In genomic region chr5:10856646-10857332, GRCh38 we compare ENCODE assay signal across 8 cellular contexts.
DNase-seq lines count a peak whose midpoint lies in the region; ATAC-seq and TF ChIP-seq lines count a peak whose summit lies in the region.

No MANE protein-coding gene starts in this region.

- peaks cover 17% of the 10 kb centered on the region for H3K4me1 ChIP-seq in HUES6 (ENCODE audit: control insufficient read depth, insufficient read depth, low read length)
- H3K4me1 ChIP-seq in neural progenitor cell: peaks cover 38% of the 10 kb centered on the region

- H3K27me3 Mint-ChIP-seq in neural progenitor cell (ENCODE audit: insufficient read depth, low read depth): peaks cover 20% of the 10 kb centered on the region
- H3K27me3 Mint-ChIP-seq in effector memory CD8-positive, alpha-beta T cell: peaks cover 36 to 53% of the 10 kb centered on the region in 2 donors

- peak overlapping the region; percentile 66 for H3K4me3 Mint-ChIP-seq in neural progenitor cell
- H3K4me3 Mint-ChIP-seq in effector memory CD8-positive, alpha-beta T cell: no peak overlapping the region

- peaks cover 56% of the 10 kb centered on the region for H3K4me1 Mint-ChIP-seq in neural progenitor cell
- H3K4me1 Mint-ChIP-seq in effector memory CD8-positive, alpha-beta T cell (ENCODE audit: low read depth in 2 of 2): peaks cover 6 to 7% of the 10 kb centered on the region in 2 donors

- peak overlapping the region; percentile 80 for H3K4me2 ChIP-seq in neural progenitor cell

- peak overlapping the region; percentile 83 for H3K27ac Mint-ChIP-seq in neural progenitor cell
- no peak overlapping the region for H3K27ac Mint-ChIP-seq in effector memory CD8-positive, alpha-beta T cell

- H3K9ac ChIP-seq in HUES6 (ENCODE audit: low read length) (peak overlapping the region; percentile 5), neural progenitor cell (no peak overlapping the region)

- H3F3A ChIP-seq in neural progenitor cell (ENCODE audit: low read depth): peaks cover 22% of the 10 kb centered on the region

- H4K20me1 ChIP-seq in neural progenitor cell (ENCODE audit: low read depth): peaks cover 18% of the 10 kb centered on the region

- no peaks in the 10 kb centered on the region for H3K36me3 Mint-ChIP-seq in neural progenitor cell
- H3K36me3 Mint-ChIP-seq in effector memory CD8-positive, alpha-beta T cell (ENCODE audit: insufficient read depth): no peaks in the 10 kb centered on the region

- H3K36me3 ChIP-seq in HUES6 (ENCODE audit: control insufficient read depth, insufficient read depth, low read length) (no peaks in the 10 kb centered on the region), neural progenitor cell (no peaks in the 10 kb centered on the region)

- H3K4me3 ChIP-seq in HUES6 (ENCODE audit: low read depth, low read length) (peak overlapping the region; percentile 51), neural progenitor cell (peak overlapping the region; percentile 34)

- peaks cover 4% of the 10 kb centered on the region for H3K9me3 Mint-ChIP-seq in neural progenitor cell
- H3K9me3 Mint-ChIP-seq in effector memory CD8-positive, alpha-beta T cell: no peaks in the 10 kb centered on the region

- no peaks in the 10 kb centered on the region for H3K79me2 ChIP-seq in neural progenitor cell (ENCODE audit: low read depth)

- H2AFZ ChIP-seq in neural progenitor cell (replicated peaks): no peak overlapping the region

- H3K27ac ChIP-seq in HUES6 (ENCODE audit: low read depth, low read length) (no peak overlapping the region), neural progenitor cell (no peak overlapping the region)

- DNase-seq in ELF-1 (ENCODE audit: low read depth, low spot score) (peak; percentile 93), fibroblast of peridontal ligament (ENCODE audit: extremely low read depth) (peak; percentile 69), neural progenitor cell (ENCODE audit: low spot score) (peak; percentile 96), NCI-H2081 treated with DMSO at 0.1 percent for 48 hours (lab: John Stamatoyannopoulos, UW) (no peak), RPMI8226 (no peak)
- peak; percentile 54 for DNase-seq in activated CD4-positive, alpha-beta T cell treated with anti-CD3 and anti-CD28 coated beads for 48 hours
- DNase-seq in effector memory CD8-positive, alpha-beta T cell: no peak

- peaks cover 13% of the 10 kb centered on the region for H3K27me3 ChIP-seq in HUES6 (ENCODE audit: control insufficient read depth, insufficient read depth, low read length)
- peaks cover 94% of the 10 kb centered on the region for H3K27me3 ChIP-seq in neural progenitor cell

- ATAC-seq in effector memory CD8-positive, alpha-beta T cell (replicated peaks): no peak

- peak; percentile 94 for TF ChIP-seq CTCF in neural progenitor cell (IDR thresholded peaks at IDR 0.05)

- no peaks in the 10 kb centered on the region for H3K9me3 ChIP-seq in HUES6 (ENCODE audit: control insufficient read depth, insufficient read depth, low read depth, low read length)
- no peaks in the 10 kb centered on the region for H3K9me3 ChIP-seq in neural progenitor cell (ENCODE audit: low read depth)

Comparison
In these comparisons a context has a peak if more than half of its experiments do, and no peak if none do; other contexts are left out.
1. DNase-seq: peak in ELF-1 (single experiment), activated CD4-positive, alpha-beta T cell treated with anti-CD3 and anti-CD28 coated beads for 48 hours (single experiment), fibroblast of peridontal ligament (single experiment) and neural progenitor cell (single experiment); none in NCI-H2081 treated with DMSO at 0.1 percent for 48 hours (single experiment), effector memory CD8-positive, alpha-beta T cell (0 of 3) and RPMI8226 (single experiment).